Comparison of ENCODE assay signal across 11 cellular contexts in genomic region chr2:233062946-233063268, GRCh38. TPM values are rescaled to one million over a fixed set of nuclear protein-coding genes. Genes with fewer than 3 reads are reported as not detected.
DNase-seq lines count a peak whose midpoint lies in the region; ATAC-seq and TF ChIP-seq lines count a peak whose summit lies in the region.
"Had no signal": no experiment of that assay in that cellular context is flagged by ENCODE, and none has a peak within 500 bp of the region (broad histone marks: within the 10 kb centered on the region; RNA-seq: fewer than 3 reads in every experiment).

No MANE protein-coding gene starts in this region.

- H2AFZ ChIP-seq in Karpas-422 (ENCODE audit: low read length), result no peak overlapping the region

- peaks cover 60% of the 10 kb centered on the region for H3K4me1 ChIP-seq in DOHH2 (ENCODE audit: control insufficient read depth, low read length)
- peaks cover 71% of the 10 kb centered on the region for H3K4me1 ChIP-seq in Karpas-422 (ENCODE audit: low read length)
- H3K4me1 ChIP-seq in colonic mucosa, result peaks cover 5% of the 10 kb centered on the region
- H3K4me1 ChIP-seq in psoas muscle, result peaks cover 5% of the 10 kb centered on the region

- TF ChIP-seq CTCF in DOHH2 (IDR thresholded peaks at IDR 0.05; ENCODE audit: low read depth, low read length, poor library complexity, severe bottlenecking) (no peak), colonic mucosa (IDR thresholded peaks at IDR 0.05) (no peak), psoas muscle (IDR thresholded peaks at IDR 0.05) (no peak)

- WGBS in psoas muscle, 3 donors, result 83 to 96% (median 87%) methylated on average over 6 of the region's 6 CpGs

- H3K9ac ChIP-seq in Karpas-422 (ENCODE audit: low read length) (peak overlapping the region; percentile 90), colonic mucosa (ENCODE audit: low read depth in 2 of 2, low read length in 2 of 2) (peak overlapping the region in 1 of 2 donors; percentile 65)

- no peak for DNase-seq in Karpas-422
- no peak for DNase-seq in colonic mucosa
- DNase-seq in psoas muscle, result no peak
- no peak for DNase-seq in sciatic nerve (ENCODE audit: low spot score)
- DNase-seq in SKM-1 (lab: John Stamatoyannopoulos, UW; ENCODE audit: unreplicated experiment), result no peak
- DNase-seq: activated CD4-positive, alpha-beta T cell treated with anti-CD3 and anti-CD28 coated beads for 4 hours; NCI-H345 had no signal

- ATAC-seq in psoas muscle (no peak), sciatic nerve (no peak), GM18868 (IDR thresholded peaks at IDR 0.05; ENCODE audit: unreplicated experiment) (no peak)

- H3K9me3 ChIP-seq in DOHH2 (ENCODE audit: control insufficient read depth, insufficient read depth, low read length) (no peaks in the 10 kb centered on the region), Karpas-422 (ENCODE audit: low read length) (no peaks in the 10 kb centered on the region), colonic mucosa (no peaks in the 10 kb centered on the region), psoas muscle (no peaks in the 10 kb centered on the region)

- H3F3A ChIP-seq in DOHH2 (ENCODE audit: control insufficient read depth, insufficient read depth), result peaks cover 12% of the 10 kb centered on the region

- H3K79me2 ChIP-seq in DOHH2 (ENCODE audit: control insufficient read depth, low read length), result peaks cover 71% of the 10 kb centered on the region
- H3K79me2 ChIP-seq in Karpas-422 (ENCODE audit: low read length), result peaks cover 71% of the 10 kb centered on the region

- H3K9me2 ChIP-seq in DOHH2 (replicated peaks; ENCODE audit: control insufficient read depth, low read length) (no peaks in the 10 kb centered on the region), Karpas-422 (replicated peaks; ENCODE audit: insufficient read depth, low read length) (no peaks in the 10 kb centered on the region)

- intact Hi-C loops in colonic mucosa (cut with DNase I) (no loop called here), psoas muscle (cut with DNase I) (no loop called here), sciatic nerve (cut with DNase I) (no loop called here)

- H3K4me3 ChIP-seq in DOHH2 (ENCODE audit: low read length), result peak overlapping the region; percentile 98
- H3K4me3 ChIP-seq in Karpas-422 (ENCODE audit: low read length), result peak overlapping the region; percentile 83
- peak overlapping the region; percentile 40 for H3K4me3 ChIP-seq in colonic mucosa
- peak overlapping the region; percentile 60 for H3K4me3 ChIP-seq in psoas muscle

- peaks cover 25% of the 10 kb centered on the region for H4K20me1 ChIP-seq in DOHH2 (ENCODE audit: control insufficient read depth, insufficient read depth, low read depth, low read length)
- H4K20me1 ChIP-seq in Karpas-422 (ENCODE audit: insufficient read depth, low read depth, low read length), result peaks cover 45% of the 10 kb centered on the region

- H3K36me3 ChIP-seq in DOHH2 (ENCODE audit: control insufficient read depth, low read length), result peaks cover 57% of the 10 kb centered on the region
- peaks cover 34% of the 10 kb centered on the region for H3K36me3 ChIP-seq in Karpas-422 (ENCODE audit: insufficient read depth, low read length)
- H3K36me3 ChIP-seq in colonic mucosa, result no peaks in the 10 kb centered on the region
- no peaks in the 10 kb centered on the region for H3K36me3 ChIP-seq in psoas muscle (ENCODE audit: insufficient read depth in 1 of 2, low read depth in 1 of 2)

- H3K27me3 ChIP-seq in DOHH2 (ENCODE audit: control insufficient read depth, low read length), result no peaks in the 10 kb centered on the region
- no peaks in the 10 kb centered on the region for H3K27me3 ChIP-seq in Karpas-422 (ENCODE audit: low read length)
- H3K27me3 ChIP-seq in colonic mucosa, result no peaks in the 10 kb centered on the region
- H3K27me3 ChIP-seq in psoas muscle (ENCODE audit: insufficient read depth in 3 of 3, low read length in 2 of 3), result no peaks in the 10 kb centered on the region

- H3K27ac ChIP-seq in DOHH2 (ENCODE audit: low read depth, low read length) (peak overlapping the region; percentile 84; the same call in 1 of the 2 replicates), Karpas-422 (ENCODE audit: low read length) (peak overlapping the region; percentile 98), colonic mucosa (peak overlapping the region; percentile 64), psoas muscle (no peak overlapping the region)

- H3K4me2 ChIP-seq in DOHH2 (ENCODE audit: low read length) (peak overlapping the region; percentile 90), Karpas-422 (ENCODE audit: low read depth, low read length, poor library complexity, severe bottlenecking) (peak overlapping the region; percentile 100)

RNA-seq across cellular contexts. Expression of gene INPP5D, which starts 2.8 kb away (rescaled TPM):
- 145 and 155 TPM in 2 replicates for total RNA-seq in Karpas-422 (2014; rRNA removed; shearing (Covaris generic); ENCODE audit: low replicate concordance)
- total RNA-seq in colonic mucosa (1 to 10 TPM; 6.5 to 7.1 TPM), psoas muscle (1 to 10 TPM; 2.8 to 4.2 (median 3.7) TPM), sciatic nerve (56.3 TPM)
- polyA plus RNA-seq in psoas muscle, result 1 to 10 TPM; 1.2 to 2.4 (median 2.4) TPM

RNA-seq across cellular contexts. Expression of gene NEU2, which starts 30.4 kb away (rescaled TPM):
- not detected in 2 replicates for total RNA-seq in Karpas-422 (2014; rRNA removed; shearing (Covaris generic); ENCODE audit: low replicate concordance)
- total RNA-seq in colonic mucosa, result not detected
- not detected for total RNA-seq in psoas muscle
- polyA plus RNA-seq in psoas muscle, result not detected
- not detected for total RNA-seq in sciatic nerve
- total RNA-seq: epithelial cell of proximal tubule, myocyte had no signal

RNA-seq across cellular contexts. Expression of gene NGEF, which starts 49.9 kb away (rescaled TPM):
- total RNA-seq in Karpas-422 (2014; rRNA removed; shearing (Covaris generic); ENCODE audit: low replicate concordance), result not detected in 2 replicates
- 10 to 100 TPM; 25.6 to 34.0 TPM for total RNA-seq in colonic mucosa
- under 1 TPM in 3 of 4 donors, not detected in 1; 0.22 to 0.51 (median 0.48) TPM for total RNA-seq in psoas muscle
- polyA plus RNA-seq in psoas muscle, result under 1 TPM; 0.13 to 0.27 (median 0.16) TPM
- total RNA-seq in sciatic nerve, result 17.5 TPM

Comparison
In these comparisons a context has a peak if more than half of its experiments do, and no peak if none do; other contexts are left out.
1. H3K4me3 ChIP-seq: peak in every context shown above with its lines; median percentile 98 in DOHH2; 83 in Karpas-422; 60 in psoas muscle; 40 in colonic mucosa.
2. RNA of gene NGEF, which starts 49.9 kb away (total RNA-seq): 25.6 to 34.0 TPM in colonic mucosa and 17.5 TPM in sciatic nerve (single experiment); 0.22 to 0.51 TPM in psoas muscle and not detected in Karpas-422; every median in the first group is over 10 times any median in the second.